In the genomic region with DNA sequence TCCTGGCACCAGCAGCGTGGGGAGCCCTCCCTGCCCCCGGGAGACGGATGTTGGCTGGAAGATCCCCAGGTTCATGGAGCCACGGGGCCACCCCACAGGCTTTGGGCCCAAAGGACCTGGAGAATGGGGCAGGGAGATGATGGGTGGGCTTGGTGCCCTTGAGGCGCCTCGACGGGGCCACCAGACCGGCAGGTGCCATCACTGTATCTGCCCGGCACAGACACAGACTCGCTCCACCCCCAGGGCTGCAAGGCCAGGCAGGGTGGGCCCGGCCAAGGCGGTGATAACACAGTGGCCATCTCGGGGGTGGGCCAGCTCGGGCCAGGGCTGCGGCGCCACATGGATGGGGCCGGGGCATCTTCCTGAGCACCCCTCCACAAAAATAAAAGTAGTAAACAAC, we compare ENCODE assay signal across 20 cellular contexts.
"Had no signal": no experiment of that assay in that cellular context is flagged by ENCODE, and none has a peak within 500 bp of the region (broad histone marks: within the 10 kb centered on the region; RNA-seq: fewer than 3 reads in every experiment).

No MANE protein-coding gene starts in this region.

- H3K4me1 Mint-ChIP-seq: WTC11 had no signal

- H3K9me3 Mint-ChIP-seq: activated CD8-positive, alpha-beta T cell treated with anti-CD3 and anti-CD28 coated beads for 36 hours; activated naive CD4-positive, alpha-beta T cell treated with anti-CD3 and anti-CD28 coated beads, Interleukin-2, amount 50 U/mL, for 72 hours; activated T-cell treated with anti-CD3 and anti-CD28 coated beads, Interleukin-2, amount 50 U/mL, for 4 hours; immature natural killer cell; naive B cell; T-helper 1 cell treated with Interleukin-12 subunit alpha and Interleukin-12 subunit beta and Interleukin-4 antibody, amounts not matched to agents 30 μg/mL and 1 μg/mL, for 36 hours; WTC11 had no signal

- ATAC-seq: activated CD8-positive, alpha-beta T cell treated with anti-CD3 and anti-CD28 coated beads for 36 hours; activated naive CD4-positive, alpha-beta T cell treated with anti-CD3 and anti-CD28 coated beads, Interleukin-2, amount 50 U/mL, for 72 hours; activated T-cell treated with anti-CD3 and anti-CD28 coated beads, Interleukin-2, amount 50 U/mL, for 4 hours; heart left ventricle; psoas muscle had no signal

- H3K27ac Mint-ChIP-seq: activated CD8-positive, alpha-beta T cell treated with anti-CD3 and anti-CD28 coated beads for 36 hours; activated naive CD4-positive, alpha-beta T cell treated with anti-CD3 and anti-CD28 coated beads, Interleukin-2, amount 50 U/mL, for 72 hours; immature natural killer cell; naive B cell; T-helper 1 cell treated with Interleukin-12 subunit alpha and Interleukin-12 subunit beta and Interleukin-4 antibody, amounts not matched to agents 30 μg/mL and 1 μg/mL, for 36 hours; WTC11 had no signal

- H3K4me2 ChIP-seq: smooth muscle cell had no signal

- H3K36me3 Mint-ChIP-seq: activated naive CD4-positive, alpha-beta T cell treated with anti-CD3 and anti-CD28 coated beads, Interleukin-2, amount 50 U/mL, for 72 hours; immature natural killer cell; naive B cell; WTC11 had no signal

- H3K9me3 ChIP-seq: heart left ventricle, psoas muscle, right lobe of liver, thoracic aorta had no signal

- DNase-seq: activated CD4-positive, alpha-beta T cell treated with anti-CD3 and anti-CD28 coated beads for 4 hours; activated CD8-positive, alpha-beta T cell treated with anti-CD3 and anti-CD28 coated beads for 36 hours; activated effector memory CD4-positive, alpha-beta T cell treated with anti-CD3 and anti-CD28 coated beads, Interleukin-2, amount 50 U/mL, for 16 hours; activated T-cell treated with anti-CD3 and anti-CD28 coated beads, Interleukin-2, amount 50 U/mL, for 4 hours; amygdala; brain microvascular endothelial cell; effector memory CD4-positive, alpha-beta T cell; foreskin keratinocyte; immature natural killer cell; naive B cell; nucleus accumbens; psoas muscle had no signal

- H3K4me3 Mint-ChIP-seq: activated CD8-positive, alpha-beta T cell treated with anti-CD3 and anti-CD28 coated beads for 36 hours; activated T-cell treated with anti-CD3 and anti-CD28 coated beads, Interleukin-2, amount 50 U/mL, for 4 hours; naive B cell; T-helper 1 cell treated with Interleukin-12 subunit alpha and Interleukin-12 subunit beta and Interleukin-4 antibody, amounts not matched to agents 30 μg/mL and 1 μg/mL, for 36 hours; WTC11 had no signal

- H3K27me3 ChIP-seq: brain microvascular endothelial cell, right lobe of liver had no signal

- H3K27ac ChIP-seq: brain microvascular endothelial cell, foreskin keratinocyte, heart left ventricle, psoas muscle, thoracic aorta had no signal

- H3K4me3 ChIP-seq: heart left ventricle, lung, psoas muscle, right lobe of liver, smooth muscle cell, thoracic aorta had no signal

- H3K36me3 ChIP-seq: brain microvascular endothelial cell, heart left ventricle, right lobe of liver, thoracic aorta had no signal
